In the genomic region with DNA sequence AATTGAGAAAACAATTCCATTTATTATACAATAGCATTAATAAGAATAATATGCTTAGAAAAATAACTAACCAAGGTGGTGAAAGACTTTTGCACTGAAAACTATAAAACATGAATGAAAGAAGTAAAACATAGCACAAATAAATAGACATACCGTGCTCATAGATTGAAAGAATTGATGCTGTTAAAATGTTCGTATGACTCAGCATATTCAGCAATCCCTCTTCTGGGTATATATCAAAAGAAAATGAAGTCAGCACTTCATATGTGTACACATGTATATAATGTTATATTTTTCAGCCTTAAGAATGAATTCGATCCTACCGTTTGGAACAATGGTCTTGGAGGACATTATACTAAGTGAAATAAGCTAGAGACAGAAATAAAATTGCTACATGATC, we compare ENCODE assay signal across 21 cellular contexts.
DNase-seq lines count a peak whose midpoint lies in the region; ATAC-seq, FAIRE-seq and TF ChIP-seq lines count a peak whose summit lies in the region.
"Had no signal": no experiment of that assay in that cellular context is flagged by ENCODE, and none has a peak within 500 bp of the region (broad histone marks: within the 10 kb centered on the region; RNA-seq: fewer than 3 reads in every experiment).

No MANE protein-coding gene starts in this region.

- intact Hi-C loops in HepG2 (cut with micrococcal nuclease; ENCODE audit: unreplicated experiment) = loop anchor here (10.0 kb wide), 1 partner anchor 441 kb away; no protein-coding TSS in a partner anchor
- intact Hi-C loops in right lobe of liver (cut with DNase I) = no loop called here
- intact Hi-C loops in ascending aorta (cut with DNase I) = no loop called here

- no peak for FAIRE-seq in HepG2 (lab: Jason Lieb, UNC)
- peak; percentile 57 for FAIRE-seq in colon (lab: Jason Lieb, UNC)
- FAIRE-seq: GM12891, GM19239, H54 had no signal

- H3K36me3 ChIP-seq in HepG2 (replicated peaks in 1 of 2; ENCODE audit: control insufficient read depth in 1 of 2, insufficient read depth in 2 of 2, low read length in 2 of 2) = no peaks in the 10 kb centered on the region
- no peaks in the 10 kb centered on the region for H3K36me3 ChIP-seq in right lobe of liver
- no peaks in the 10 kb centered on the region for H3K36me3 ChIP-seq in ascending aorta
- H3K36me3 ChIP-seq: HAP-1 had no signal

- no peak overlapping the region for H2AFZ ChIP-seq in HepG2 (ENCODE audit: low read length)
- H2AFZ ChIP-seq: GM23248 had no signal

- H3K9me3 ChIP-seq in HepG2 (ENCODE audit: low read length) = no peaks in the 10 kb centered on the region
- no peaks in the 10 kb centered on the region for H3K9me3 ChIP-seq in right lobe of liver
- no peaks in the 10 kb centered on the region for H3K9me3 ChIP-seq in ascending aorta
- H3K9me3 ChIP-seq: Caco-2, HAP-1 had no signal

- no peaks in the 10 kb centered on the region for H3K27me3 ChIP-seq in HepG2 (ENCODE audit: control insufficient read depth in 1 of 2, insufficient read depth in 2 of 2, low read length in 2 of 2)
- no peaks in the 10 kb centered on the region for H3K27me3 ChIP-seq in right lobe of liver
- H3K27me3 ChIP-seq in ascending aorta = no peaks in the 10 kb centered on the region

- H3K27ac ChIP-seq in HepG2 (ENCODE audit: extremely low read length, insufficient read depth, low read length) = no peak overlapping the region
- no peak overlapping the region for H3K27ac ChIP-seq in right lobe of liver
- no peak overlapping the region for H3K27ac ChIP-seq in ascending aorta
- H3K27ac ChIP-seq: GM23248 had no signal

- in situ Hi-C loops in HepG2 (cut with HindIII; ENCODE audit: extremely low pct_ligation_motif_present, low pct_unique_long_range_greater_than_20kb) = no loop called here

- no peak for TF ChIP-seq POLR2A in HepG2 (IDR thresholded peaks at IDR 0.05; ENCODE audit: insufficient read depth in 1 of 2, low read depth in 2 of 2, low read length in 2 of 2)
- no peak for TF ChIP-seq POLR2A in right lobe of liver (IDR thresholded peaks at IDR 0.05)

- BruUV-seq in HepG2 (replicated peaks; lab: Mats Ljungman, UMichigan) = no TSS peak

- no peak for DNase-seq in HepG2 (ENCODE audit: low spot score)
- DNase-seq in right lobe of liver = no peak
- peak; percentile 27 for DNase-seq in NCI-H460 (ENCODE audit: extremely low read depth, low read depth)
- no peak for DNase-seq in ascending aorta (ENCODE audit: low spot score in 2 of 2)
- DNase-seq in CD1c-positive myeloid dendritic cell (ENCODE audit: extremely low spot score) = no peak
- DNase-seq: 8988T; C1 segment of cervical spinal cord; Caco-2; CD4-positive, CD25-positive, alpha-beta regulatory T cell; CD8-positive, alpha-beta T cell; DMS153; DMS79 treated with DMSO at 0.1 percent for 48 hours; GF-D8; GM23248; HFFc6 had no signal

- no peaks in the 10 kb centered on the region for H4K20me1 ChIP-seq in HepG2 (ENCODE audit: insufficient read depth, low read length)

- no peak overlapping the region for H3K9ac ChIP-seq in HepG2 (ENCODE audit: insufficient read depth, low read depth, low read length)
- H3K9ac ChIP-seq: GM23248 had no signal

- no peak for TF ChIP-seq RAD21 in HepG2 (CRISPR knock-in tag; IDR thresholded peaks at IDR 0.05)

- no peak overlapping the region for H3K4me3 ChIP-seq in HepG2 (replicated peaks in 1 of 3; ENCODE audit: insufficient read depth in 1 of 3, low read depth in 2 of 3, low read length in 3 of 3)
- H3K4me3 ChIP-seq in right lobe of liver = no peak overlapping the region
- no peak overlapping the region for H3K4me3 ChIP-seq in ascending aorta
- H3K4me3 ChIP-seq: GM23248, HAP-1 had no signal

- CTCF ChIA-PET in HepG2 (lab: Yijun Ruan, JAX; ENCODE audit: low intra/inter-chr PET ratio, low total read pairs) = no interaction called here

- 1% methylated on average over 4 of the region's 4 CpGs for WGBS in HepG2 (ENCODE audit: low lambda C conversion rate)
- 80% methylated on average over 4 of the region's 4 CpGs for WGBS in right lobe of liver (ENCODE audit: insufficient coverage, low coverage, low lambda C conversion rate, missing lambda C conversion rate)

- TF ChIP-seq EP300 in HepG2 (IDR thresholded peaks at IDR 0.05; ENCODE audit: low read depth in 2 of 2, low read length in 2 of 2) (no peak), HepG2 (CRISPR knock-in tag; IDR thresholded peaks at IDR 0.05; ENCODE audit: borderline replicate concordance) (no peak)

- no peaks in the 10 kb centered on the region for H3K79me2 ChIP-seq in HepG2 (ENCODE audit: insufficient read depth, low read length)

- TF ChIP-seq CTCF in HepG2 (CRISPR knock-in tag; IDR thresholded peaks at IDR 0.05) (no peak), right lobe of liver (IDR thresholded peaks at IDR 0.05) (no peak), ascending aorta (IDR thresholded peaks at IDR 0.05) (no peak)

- POLR2A ChIA-PET in HepG2 (lab: Yijun Ruan, JAX) = no interaction called here

- H3K4me2 ChIP-seq in HepG2 (ENCODE audit: low read depth, low read length) = no peak overlapping the region

- no peaks in the 10 kb centered on the region for H3K4me1 ChIP-seq in HepG2 (ENCODE audit: insufficient read depth, low read length)
- H3K4me1 ChIP-seq in right lobe of liver = no peaks in the 10 kb centered on the region
- H3K4me1 ChIP-seq in ascending aorta = no peaks in the 10 kb centered on the region
- H3K4me1 ChIP-seq: Caco-2, HAP-1 had no signal

- ATAC-seq in HepG2 (no peak), right lobe of liver (no peak), GM18909 (IDR thresholded peaks at IDR 0.05; ENCODE audit: poor library complexity, unreplicated experiment) (no peak)
- ATAC-seq: CD8-positive, alpha-beta T cell had no signal

TF ChIP-seq in HepG2, 621 proteins besides CTCF, POLR2A, EP300 and RAD21:
- TF ChIP-seq, protein P1, sequence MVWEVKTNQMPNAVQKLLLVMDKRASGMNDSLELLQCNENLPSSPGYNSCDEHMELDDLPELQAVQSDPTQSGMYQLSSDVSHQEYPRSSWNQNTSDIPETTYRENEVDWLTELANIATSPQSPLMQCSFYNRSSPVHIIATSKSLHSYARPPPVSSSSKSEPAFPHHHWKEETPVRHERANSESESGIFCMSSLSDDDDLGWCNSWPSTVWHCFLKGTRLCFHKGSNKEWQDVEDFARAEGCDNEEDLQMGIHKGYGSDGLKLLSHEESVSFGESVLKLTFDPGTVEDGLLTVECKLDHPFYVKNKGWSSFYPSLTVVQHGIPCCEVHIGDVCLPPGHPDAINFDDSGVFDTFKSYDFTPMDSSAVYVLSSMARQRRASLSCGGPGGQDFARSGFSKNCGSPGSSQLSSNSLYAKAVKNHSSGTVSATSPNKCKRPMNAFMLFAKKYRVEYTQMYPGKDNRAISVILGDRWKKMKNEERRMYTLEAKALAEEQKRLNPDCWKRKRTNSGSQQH (CRISPR knock-in tag; IDR thresholded peaks at IDR 0.05; ENCODE audit: low read depth) = no peak
- TF ChIP-seq, protein P2, sequence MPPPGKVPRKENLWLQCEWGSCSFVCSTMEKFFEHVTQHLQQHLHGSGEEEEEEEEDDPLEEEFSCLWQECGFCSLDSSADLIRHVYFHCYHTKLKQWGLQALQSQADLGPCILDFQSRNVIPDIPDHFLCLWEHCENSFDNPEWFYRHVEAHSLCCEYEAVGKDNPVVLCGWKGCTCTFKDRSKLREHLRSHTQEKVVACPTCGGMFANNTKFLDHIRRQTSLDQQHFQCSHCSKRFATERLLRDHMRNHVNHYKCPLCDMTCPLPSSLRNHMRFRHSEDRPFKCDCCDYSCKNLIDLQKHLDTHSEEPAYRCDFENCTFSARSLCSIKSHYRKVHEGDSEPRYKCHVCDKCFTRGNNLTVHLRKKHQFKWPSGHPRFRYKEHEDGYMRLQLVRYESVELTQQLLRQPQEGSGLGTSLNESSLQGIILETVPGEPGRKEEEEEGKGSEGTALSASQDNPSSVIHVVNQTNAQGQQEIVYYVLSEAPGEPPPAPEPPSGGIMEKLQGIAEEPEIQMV (CRISPR knock-in tag; IDR thresholded peaks at IDR 0.05; ENCODE audit: low read depth) = no peak
- TF ChIP-seq, protein P3, sequence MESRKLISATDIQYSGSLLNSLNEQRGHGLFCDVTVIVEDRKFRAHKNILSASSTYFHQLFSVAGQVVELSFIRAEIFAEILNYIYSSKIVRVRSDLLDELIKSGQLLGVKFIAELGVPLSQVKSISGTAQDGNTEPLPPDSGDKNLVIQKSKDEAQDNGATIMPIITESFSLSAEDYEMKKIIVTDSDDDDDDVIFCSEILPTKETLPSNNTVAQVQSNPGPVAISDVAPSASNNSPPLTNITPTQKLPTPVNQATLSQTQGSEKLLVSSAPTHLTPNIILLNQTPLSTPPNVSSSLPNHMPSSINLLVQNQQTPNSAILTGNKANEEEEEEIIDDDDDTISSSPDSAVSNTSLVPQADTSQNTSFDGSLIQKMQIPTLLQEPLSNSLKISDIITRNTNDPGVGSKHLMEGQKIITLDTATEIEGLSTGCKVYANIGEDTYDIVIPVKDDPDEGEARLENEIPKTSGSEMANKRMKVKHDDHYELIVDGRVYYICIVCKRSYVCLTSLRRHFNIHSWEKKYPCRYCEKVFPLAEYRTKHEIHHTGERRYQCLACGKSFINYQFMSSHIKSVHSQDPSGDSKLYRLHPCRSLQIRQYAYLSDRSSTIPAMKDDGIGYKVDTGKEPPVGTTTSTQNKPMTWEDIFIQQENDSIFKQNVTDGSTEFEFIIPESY (CRISPR knock-in tag; IDR thresholded peaks at IDR 0.05) = no peak
- TF ChIP-seq NFE2L2 (IDR thresholded peaks at IDR 0.05; ENCODE audit: low read length) = peak; percentile 65; the same call in 1 of the 2 replicates
- TF ChIP-seq MAFF (IDR thresholded peaks at IDR 0.05; ENCODE audit: low read depth, low read length) = peak; percentile 28; the same call in 1 of the 2 replicates
- no peak for TF ChIP-seq KAT2B (IDR thresholded peaks at IDR 0.05; ENCODE audit: borderline replicate concordance, low read depth, low read length)
- peak; percentile 15 to 36; a peak in 3 of 4 replicates for TF ChIP-seq MAFK (conservative IDR thresholded peaks at IDR 0.05 in 1 of 2, IDR thresholded peaks at IDR 0.05 in 1 of 2; ENCODE audit: low read length in 2 of 2)
